Comparison of ENCODE assay signal across 8 cellular contexts in genomic region chr19:19386373-19386869, GRCh38. TPM values are rescaled to one million over a fixed set of nuclear protein-coding genes. Genes with fewer than 3 reads are reported as not detected.
DNase-seq lines count a peak whose midpoint lies in the region; ATAC-seq and TF ChIP-seq lines count a peak whose summit lies in the region.

No MANE protein-coding gene starts in this region.

- WGBS in esophagus muscularis mucosa: 16% methylated on average over 10 of the region's 14 CpGs
- WGBS in sigmoid colon, 2 donors: 1 to 3% methylated on average over 14 of the region's 14 CpGs

- no peaks in the 10 kb centered on the region for H3K9me3 ChIP-seq in esophagus muscularis mucosa
- no peaks in the 10 kb centered on the region for H3K9me3 ChIP-seq in sigmoid colon

- H3K4me3 ChIP-seq in esophagus muscularis mucosa (peak overlapping the region; percentile 84 to 92 (median 89)), sigmoid colon (peak overlapping the region; percentile 61 to 93 (median 80))

- H3K27ac ChIP-seq in esophagus muscularis mucosa (replicated peaks in 1 of 4) (peak overlapping the region; percentile 83 to 90 (median 87)), sigmoid colon (peak overlapping the region; percentile 78 to 89 (median 86))

- no peaks in the 10 kb centered on the region for H3K27me3 ChIP-seq in esophagus muscularis mucosa
- no peaks in the 10 kb centered on the region for H3K27me3 ChIP-seq in sigmoid colon

- H3K4me1 ChIP-seq in esophagus muscularis mucosa (peaks cover 39 to 59% (median 43%) of the 10 kb centered on the region in 4 donors), sigmoid colon (peaks cover 0 to 43% (median 28%) of the 10 kb centered on the region in 4 donors)

- TF ChIP-seq EP300 in esophagus muscularis mucosa (IDR thresholded peaks at IDR 0.05) (no peak), sigmoid colon (IDR thresholded peaks at IDR 0.05) (no peak)

- intact Hi-C loops in esophagus muscularis mucosa (cut with DNase I) (no loop called here), sigmoid colon (cut with DNase I) (no loop called here)

- DNase-seq in T-helper 2 cell (peak in 3 of 5 experiments; percentile 15 to 23 (median 18)), esophagus muscularis mucosa (ENCODE audit: extremely low spot score) (no peak), sigmoid colon (no peak), left lobe of liver (ENCODE audit: low spot score) (no peak), HuH-7 (ENCODE audit: low spot score) (no peak), ureter (ENCODE audit: low spot score) (no peak)

- no peaks in the 10 kb centered on the region for H3K36me3 ChIP-seq in esophagus muscularis mucosa
- H3K36me3 ChIP-seq in sigmoid colon: no peaks in the 10 kb centered on the region

- TF ChIP-seq POLR2A in esophagus muscularis mucosa (IDR thresholded peaks at IDR 0.05; ENCODE audit: low read depth): no peak
- no peak for TF ChIP-seq POLR2A in sigmoid colon (IDR thresholded peaks at IDR 0.05)
- TF ChIP-seq POLR2A in GM18505 (IDR thresholded peaks at IDR 0.05; ENCODE audit: borderline replicate concordance, extremely low read depth, insufficient read depth, insufficient read length): no peak

- TF ChIP-seq CTCF in GM12873 (IDR thresholded peaks at IDR 0.05; ENCODE audit: insufficient read depth, low read depth, low read length, missing control alignments) (peak; percentile 44), esophagus muscularis mucosa (IDR thresholded peaks at IDR 0.05) (no peak), sigmoid colon (IDR thresholded peaks at IDR 0.05) (no peak)

- ATAC-seq in left lobe of liver (no peak), GM18505 (IDR thresholded peaks at IDR 0.05; ENCODE audit: unreplicated experiment) (no peak)

RNA-seq across cellular contexts. Expression of gene GATAD2A, which starts 19.1 kb away (rescaled TPM):
- total RNA-seq in esophagus muscularis mucosa (10 to 100 TPM; 34.9 to 60.5 (median 42.5) TPM), sigmoid colon (100 to 1,000 TPM in 1 of 4 donors, 10 to 100 TPM in 3; 18.5 to 138 (median 25.5) TPM), left lobe of liver (36.1 TPM), ureter (92.7 TPM)
- 10 to 100 TPM; 23.4 to 50.5 (median 31.0) TPM for polyA plus RNA-seq in sigmoid colon

Comparison
In these comparisons a context has a peak if more than half of its experiments do, and no peak if none do; other contexts are left out.
1. DNase-seq: peak in T-helper 2 cell (3 of 5); none in esophagus muscularis mucosa (single experiment), sigmoid colon (single experiment), left lobe of liver (single experiment), HuH-7 (single experiment) and ureter (single experiment).